8 cellular contexts compared by ENCODE assay signal in genomic region chr12:43805857-43806736, GRCh38. TPM values are rescaled to one million over a fixed set of nuclear protein-coding genes. Genes with fewer than 3 reads are reported as not detected.
A peak's percentile ranks its signal among the peaks of the same experiment; 100 is the strongest.
DNase-seq lines count a peak whose midpoint lies in the region; ATAC-seq and TF ChIP-seq lines count a peak whose summit lies in the region.

Gene TWF1, minus strand, starts transcription at chr12:43806317. Its CDS starts 72 bp downstream, at chr12:43806245.

- peaks cover 18% of the 10 kb centered on the region for H3F3A ChIP-seq in neural progenitor cell (ENCODE audit: low read depth)

- H3K9me3 ChIP-seq in KOPT-K1 (ENCODE audit: insufficient read depth, low read length, poor library complexity, severe bottlenecking) (no peaks in the 10 kb centered on the region), neural progenitor cell (ENCODE audit: low read depth) (no peaks in the 10 kb centered on the region)

- H3K27me3 Mint-ChIP-seq in neural progenitor cell (ENCODE audit: insufficient read depth, low read depth), result peaks cover 3% of the 10 kb centered on the region

- peak; percentile 95 for ATAC-seq in GM21825 (IDR thresholded peaks at IDR 0.05; ENCODE audit: unreplicated experiment)

- H3K36me3 Mint-ChIP-seq in neural progenitor cell, result peaks cover 3% of the 10 kb centered on the region

- H3K27ac ChIP-seq in KOPT-K1 (ENCODE audit: low read depth, low read length, poor library complexity, severe bottlenecking) (peak within 1 kb of the TSS; percentile 88), neural progenitor cell (peak within 1 kb of the TSS; percentile 98)

- peak within 1 kb of the TSS; percentile 91 for H3K4me2 ChIP-seq in neural progenitor cell

- peak within 1 kb of the TSS; percentile 94 for H2AFZ ChIP-seq in neural progenitor cell (replicated peaks)

- H3K4me1 Mint-ChIP-seq in neural progenitor cell, result peaks cover 22% of the 10 kb centered on the region

- H3K4me1 ChIP-seq in neural progenitor cell, result peaks cover 10% of the 10 kb centered on the region

- peak; percentile 83 for DNase-seq in ELF-1 (ENCODE audit: low read depth, low spot score)
- peak; percentile 67 to 72 for DNase-seq in SHP77 (lab: John Stamatoyannopoulos, UW)
- peak; percentile 81 for DNase-seq in activated gamma-delta T cell (lab: John Stamatoyannopoulos, UW)
- DNase-seq in fibroblast of villous mesenchyme (ENCODE audit: low read depth), result peak; percentile 85
- peak; percentile 93 for DNase-seq in neural progenitor cell (ENCODE audit: low spot score)
- peak; percentile 73 for DNase-seq in stromal cell of bone marrow (ENCODE audit: low read depth)

- H3K4me3 ChIP-seq in fibroblast of villous mesenchyme (ENCODE audit: low read depth, low read length) (peak within 1 kb of the TSS; percentile 97), neural progenitor cell (peak within 1 kb of the TSS; percentile 87)

- H4K20me1 ChIP-seq in neural progenitor cell (ENCODE audit: low read depth), result no peaks in the 10 kb centered on the region

- TF ChIP-seq CTCF in fibroblast of villous mesenchyme (IDR thresholded peaks at IDR 0.05; ENCODE audit: insufficient read depth, low read depth, low read length) (peak; percentile 25), neural progenitor cell (IDR thresholded peaks at IDR 0.05) (peak; percentile 37)

- H3K27ac Mint-ChIP-seq in neural progenitor cell, result peak within 1 kb of the TSS; percentile 100

- peaks cover 37% of the 10 kb centered on the region for H3K79me2 ChIP-seq in neural progenitor cell (ENCODE audit: low read depth)

- peak within 1 kb of the TSS; percentile 94 for H3K9ac ChIP-seq in neural progenitor cell

- H3K36me3 ChIP-seq in KOPT-K1 (ENCODE audit: insufficient read depth, low read length), result peaks cover 25% of the 10 kb centered on the region
- peaks cover 5% of the 10 kb centered on the region for H3K36me3 ChIP-seq in neural progenitor cell

- no peaks in the 10 kb centered on the region for H3K9me3 Mint-ChIP-seq in neural progenitor cell

- H3K4me3 Mint-ChIP-seq in neural progenitor cell, result peak within 1 kb of the TSS; percentile 100

- no peaks in the 10 kb centered on the region for H3K27me3 ChIP-seq in neural progenitor cell

RNA-seq across cellular contexts. Expression of gene TWF1, which starts in this region (rescaled TPM):
- total RNA-seq in fibroblast of villous mesenchyme, result 159 and 224 TPM in 2 replicates
- total RNA-seq in neural progenitor cell (ENCODE audit: low replicate concordance), result 44.6 and 69.2 TPM in 2 replicates

Comparison
In these comparisons a context has a peak if more than half of its experiments do, and no peak if none do; other contexts are left out.
1. Peak in every context shown above with its lines: DNase-seq, ATAC-seq, H3K4me3 ChIP-seq and H3K27ac ChIP-seq.